In the genomic region with DNA sequence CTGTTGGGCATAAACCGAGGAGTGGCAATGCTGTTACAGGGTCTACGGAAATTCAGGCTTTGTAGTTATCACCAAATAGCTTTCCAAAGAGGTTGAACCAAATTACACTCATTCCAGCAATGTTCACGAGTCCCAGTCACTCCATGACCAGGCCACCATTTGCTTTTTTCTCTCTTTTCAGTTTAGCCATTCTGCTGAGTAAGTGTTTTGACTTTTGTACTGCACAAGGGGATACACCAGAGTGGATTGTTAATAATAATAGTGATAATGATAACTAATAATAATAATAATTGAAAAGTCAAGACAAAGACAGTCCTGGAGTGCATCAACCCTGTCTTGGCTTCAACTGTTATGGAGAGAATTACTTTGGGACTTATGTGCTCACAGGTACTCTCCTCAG, we compare ENCODE assay signal across 6 cellular contexts.
"Had no signal": no experiment of that assay in that cellular context is flagged by ENCODE, and none has a peak within 500 bp of the region (broad histone marks: within the 10 kb centered on the region; RNA-seq: fewer than 3 reads in every experiment).

No MANE protein-coding gene starts in this region.

- H3K4me2 ChIP-seq: KMS-11 had no signal

- H3K4me3 Mint-ChIP-seq: IgD-negative memory B cell had no signal

- FAIRE-seq: HTR-8/SVneo had no signal

- H3K27ac ChIP-seq: HL-60, KMS-11 had no signal

- H3K9ac ChIP-seq: KMS-11 had no signal

- DNase-seq: KBM-7, KG1 had no signal

- H3K36me3 Mint-ChIP-seq: IgD-negative memory B cell had no signal
